9 cellular contexts compared by ENCODE assay signal in the genomic region with DNA sequence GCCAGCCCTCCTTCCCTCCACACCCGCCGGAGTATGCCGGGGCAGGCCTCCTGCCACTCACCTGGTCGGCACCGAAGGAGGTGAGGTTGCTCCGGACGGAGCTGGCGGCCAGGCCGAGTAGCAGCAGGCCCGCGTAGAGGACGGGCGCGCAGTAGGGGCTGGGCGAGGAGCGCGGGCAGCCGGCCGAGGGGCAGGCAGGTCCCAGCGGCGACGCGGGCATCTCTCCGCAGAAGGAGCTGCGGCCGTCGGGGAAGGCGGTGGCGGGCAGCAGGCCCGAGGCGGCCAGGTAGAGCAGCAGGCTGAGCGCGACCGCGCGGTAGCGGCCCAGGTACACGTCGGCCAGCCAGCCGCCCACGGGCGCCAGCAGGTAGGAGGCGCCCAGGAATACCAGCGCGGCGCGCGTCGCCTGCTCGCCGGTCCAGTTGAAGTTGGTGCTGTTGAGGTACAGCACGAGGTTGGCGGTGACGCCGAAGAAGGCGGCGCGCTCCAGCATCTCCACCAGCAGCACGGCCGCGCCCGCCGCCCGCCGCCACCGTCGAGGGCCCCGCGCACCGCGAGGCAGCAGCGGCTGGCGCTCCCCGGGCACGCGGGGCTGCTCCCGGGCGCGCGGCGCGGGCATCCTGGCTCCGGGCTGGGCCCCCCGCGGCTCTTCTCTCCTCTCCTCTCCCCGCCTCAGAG. TPM values are rescaled to one million over a fixed set of nuclear protein-coding genes. Genes with fewer than 3 reads are reported as not detected.
A peak's percentile ranks its signal among the peaks of the same experiment; 100 is the strongest.
DNase-seq lines count a peak whose midpoint lies in the region; ATAC-seq and TF ChIP-seq lines count a peak whose summit lies in the region.
"Had no signal": no experiment of that assay in that cellular context is flagged by ENCODE, and none has a peak within 500 bp of the region (broad histone marks: within the 10 kb centered on the region; RNA-seq: fewer than 3 reads in every experiment).

No MANE protein-coding gene starts in this region.

- POLR2A ChIA-PET in T-cell (lab: Charles Lee), result no interaction called here

- H3K9me3 Mint-ChIP-seq in T-cell, result no peaks in the 10 kb centered on the region

- peaks cover 3% of the 10 kb centered on the region for H3K36me3 Mint-ChIP-seq in T-cell

- no peak overlapping the region for H3K27ac ChIP-seq in psoas muscle

- intact Hi-C loops in psoas muscle (cut with DNase I), result no loop called here

- H3K4me3 ChIP-seq in fibroblast of villous mesenchyme (ENCODE audit: low read depth, low read length) (peak overlapping the region; percentile 63), psoas muscle (peak overlapping the region; percentile 63), BE2C (ENCODE audit: low read depth, low read length) (no peak overlapping the region)

- ATAC-seq in T-cell (replicated peaks in 1 of 4) (peak; percentile 46 to 56 (median 54)), psoas muscle (peak in 2 of 4 donors; percentile 11 to 22)
- ATAC-seq: HCT116 had no signal

- no peaks in the 10 kb centered on the region for H3K9me3 ChIP-seq in psoas muscle
- no peaks in the 10 kb centered on the region for H3K9me3 ChIP-seq in BE2C

- peaks cover 18 to 35% (median 22%) of the 10 kb centered on the region in 3 donors for H3K4me1 Mint-ChIP-seq in T-cell

- TF ChIP-seq CTCF in fibroblast of villous mesenchyme (IDR thresholded peaks at IDR 0.05; ENCODE audit: insufficient read depth, low read depth, low read length) (no peak), psoas muscle (IDR thresholded peaks at IDR 0.05) (no peak), BE2C (IDR thresholded peaks at IDR 0.05; ENCODE audit: low read depth, low read length) (no peak)

- WGBS in psoas muscle, 3 donors, result 32 to 52% (median 41%) methylated on average over 47 to 86 of the region's 86 CpGs

- H3K36me3 ChIP-seq in psoas muscle (ENCODE audit: insufficient read depth in 1 of 2, low read depth in 1 of 2) (no peaks in the 10 kb centered on the region), BE2C (no peaks in the 10 kb centered on the region)

- DNase-seq in EH (ENCODE audit: low read depth) (peak; percentile 14), T-cell (peak in 12 of 34 experiments; percentile 19 to 49 (median 36)), fibroblast of villous mesenchyme (ENCODE audit: low read depth) (peak; percentile 24), psoas muscle (peak in 1 of 2 donors; percentile 35), T1000 (lab: John Stamatoyannopoulos, UW) (no peak), Kasumi-1 (lab: John Stamatoyannopoulos, UW) (no peak), BE2C (no peak), Ammon's horn (ENCODE audit: low spot score) (no peak)

- peak overlapping the region; percentile 82 to 86 (median 84) for H3K4me3 Mint-ChIP-seq in T-cell

- H3K27me3 ChIP-seq in psoas muscle (ENCODE audit: insufficient read depth in 3 of 3, low read length in 2 of 3), result peaks cover 0 to 3% (median 0%) of the 10 kb centered on the region in 3 donors
- no peaks in the 10 kb centered on the region for H3K27me3 ChIP-seq in BE2C

- no peak overlapping the region for H3K27ac Mint-ChIP-seq in T-cell

- H3K27me3 Mint-ChIP-seq in T-cell, result peaks cover 0 to 15% of the 10 kb centered on the region in 2 donors

- H3K4me1 ChIP-seq in psoas muscle, result no peaks in the 10 kb centered on the region
- H3K4me1 ChIP-seq in BE2C, result no peaks in the 10 kb centered on the region

- CTCF ChIA-PET in T-cell (lab: Charles Lee), result no interaction called here

RNA-seq across cellular contexts. Expression of gene SLC15A3, which starts 0.9 kb away (rescaled TPM):
- 10 to 100 TPM in 1 of 5 donors, 1 to 10 TPM in 4; 5.4 to 12.2 (median 6.7) TPM for total RNA-seq in T-cell
- 13.0 and 15.5 TPM in 2 replicates for total RNA-seq in fibroblast of villous mesenchyme
- total RNA-seq in psoas muscle, result 10 to 100 TPM in 1 of 4 donors, 1 to 10 TPM in 3; 7.2 to 14.6 (median 8.6) TPM
- 10 to 100 TPM in 1 of 3 donors, 1 to 10 TPM in 2; 7.8 to 10.3 (median 8.2) TPM for polyA plus RNA-seq in psoas muscle
- polyA plus RNA-seq in BE2C (2012; ENCODE audit: insufficient read depth, insufficient read length, low read depth), result not detected

RNA-seq across cellular contexts. Expression of gene CD6, which starts 20.4 kb away (rescaled TPM):
- total RNA-seq in T-cell, result 100 to 1,000 TPM; 413 to 594 (median 495) TPM
- not detected in 2 replicates for total RNA-seq in fibroblast of villous mesenchyme
- total RNA-seq in psoas muscle, result under 1 TPM; 0.43 to 0.74 (median 0.49) TPM
- under 1 TPM; 0.05 to 0.34 (median 0.05) TPM for polyA plus RNA-seq in psoas muscle
- not detected for polyA plus RNA-seq in BE2C (2012; ENCODE audit: insufficient read depth, insufficient read length, low read depth)

RNA-seq across cellular contexts. Expression of gene TMEM132A, which starts 26.8 kb away (rescaled TPM):
- total RNA-seq in T-cell, result 1 to 10 TPM in 2 of 5 donors, under 1 TPM in 1, not detected in 2; 0.23 to 1.6 (median 1.2) TPM
- total RNA-seq in fibroblast of villous mesenchyme, result 29.3 and 40.6 TPM in 2 replicates
- 1 to 10 TPM; 3.3 to 7.7 (median 6.1) TPM for total RNA-seq in psoas muscle
- polyA plus RNA-seq in psoas muscle, result 1 to 10 TPM; 2.0 to 3.7 (median 2.6) TPM
- 365 TPM for polyA plus RNA-seq in BE2C (2012; ENCODE audit: insufficient read depth, insufficient read length, low read depth)

RNA-seq across cellular contexts. Expression of gene TMEM109, which starts 37.1 kb away (rescaled TPM):
- total RNA-seq in T-cell (10 to 100 TPM; 55.6 to 82.1 (median 71.8) TPM), fibroblast of villous mesenchyme (28.9 and 38.3 TPM in 2 replicates), psoas muscle (10 to 100 TPM; 70.2 to 73.4 (median 71.5) TPM)
- polyA plus RNA-seq in psoas muscle, result 100 to 1,000 TPM in 1 of 3 donors, 10 to 100 TPM in 2; 69.2 to 130 (median 78.1) TPM
- 44.4 TPM for polyA plus RNA-seq in BE2C (2012; ENCODE audit: insufficient read depth, insufficient read length, low read depth)

RNA-seq across cellular contexts. Expression of gene PRPF19, which starts 44.7 kb away (rescaled TPM):
- 100 to 1,000 TPM in 2 of 5 donors, 10 to 100 TPM in 3; 81.7 to 106 (median 96.9) TPM for total RNA-seq in T-cell
- 40.9 and 41.5 TPM in 2 replicates for total RNA-seq in fibroblast of villous mesenchyme
- 10 to 100 TPM; 45.7 to 71.7 (median 63.0) TPM for total RNA-seq in psoas muscle
- polyA plus RNA-seq in psoas muscle, result 100 to 1,000 TPM in 1 of 3 donors, 10 to 100 TPM in 2; 56.9 to 109 (median 67.4) TPM
- polyA plus RNA-seq in BE2C (2012; ENCODE audit: insufficient read depth, insufficient read length, low read depth), result 213 TPM

Comparison
In these comparisons a context has a peak if more than half of its experiments do, and no peak if none do; other contexts are left out.
1. DNase-seq: peak in EH (single experiment) and fibroblast of villous mesenchyme (single experiment); none in T1000 (single experiment), Kasumi-1 (0 of 2), BE2C (single experiment) and Ammon's horn (single experiment).
2. RNA of gene CD6, which starts 20.4 kb away (total RNA-seq): 413 to 594 TPM in T-cell; 0.43 to 0.74 TPM in psoas muscle and not detected in fibroblast of villous mesenchyme; every median in the first group is over 100 times any median in the second.